In genomic region chr2:105815401-105815800, GRCh38 we compare ENCODE assay signal across 14 cellular contexts.
DNase-seq lines count a peak whose midpoint lies in the region; ATAC-seq lines count a peak whose summit lies in the region.
"Had no signal": no experiment of that assay in that cellular context is flagged by ENCODE, and none has a peak within 500 bp of the region (broad histone marks: within the 10 kb centered on the region; RNA-seq: fewer than 3 reads in every experiment).

No MANE protein-coding gene starts in this region.

- no peak for ATAC-seq in activated naive CD8-positive, alpha-beta T cell treated with anti-CD3 and anti-CD28 coated beads, Interleukin-2, amount 50 U/mL, for 24 hours
- ATAC-seq in T-helper 17 cell (no peak), naive B cell (ENCODE audit: low read depth in 2 of 2) (no peak), GM18873 (IDR thresholded peaks at IDR 0.05; ENCODE audit: low FRiP score, unreplicated experiment) (no peak)

- H3K4me1 Mint-ChIP-seq in activated naive CD8-positive, alpha-beta T cell (ENCODE audit: low read depth): peaks cover 93% of the 10 kb centered on the region
- H3K4me1 Mint-ChIP-seq in activated naive CD8-positive, alpha-beta T cell treated with anti-CD3 and anti-CD28 coated beads, Interleukin-2, amount 50 U/mL, for 24 hours: peaks cover 89% of the 10 kb centered on the region
- H3K4me1 Mint-ChIP-seq in T-helper 17 cell (peaks cover 46% of the 10 kb centered on the region), naive B cell (peaks cover 37 to 79% (median 58%) of the 10 kb centered on the region in 3 donors)

- H3K27me3 Mint-ChIP-seq in activated naive CD8-positive, alpha-beta T cell: no peaks in the 10 kb centered on the region
- no peaks in the 10 kb centered on the region for H3K27me3 Mint-ChIP-seq in activated naive CD8-positive, alpha-beta T cell treated with anti-CD3 and anti-CD28 coated beads, Interleukin-2, amount 50 U/mL, for 24 hours
- H3K27me3 Mint-ChIP-seq in T-helper 17 cell (no peaks in the 10 kb centered on the region), naive B cell (no peaks in the 10 kb centered on the region)

- peaks cover 19% of the 10 kb centered on the region for H3K36me3 Mint-ChIP-seq in activated naive CD8-positive, alpha-beta T cell
- peaks cover 46% of the 10 kb centered on the region for H3K36me3 Mint-ChIP-seq in activated naive CD8-positive, alpha-beta T cell treated with anti-CD3 and anti-CD28 coated beads, Interleukin-2, amount 50 U/mL, for 24 hours (ENCODE audit: low read depth)
- H3K36me3 Mint-ChIP-seq in T-helper 17 cell (ENCODE audit: low read depth) (peaks cover 3% of the 10 kb centered on the region), naive B cell (peaks cover 6 to 29% of the 10 kb centered on the region in 2 donors)

- H3K9me3 ChIP-seq in T-helper 17 cell (ENCODE audit: control insufficient read depth, low read length, poor library complexity, severe bottlenecking): no peaks in the 10 kb centered on the region
- H3K9me3 ChIP-seq: HAP-1 had no signal

- no peaks in the 10 kb centered on the region for H3K9me3 Mint-ChIP-seq in activated naive CD8-positive, alpha-beta T cell (ENCODE audit: low read depth)
- no peaks in the 10 kb centered on the region for H3K9me3 Mint-ChIP-seq in activated naive CD8-positive, alpha-beta T cell treated with anti-CD3 and anti-CD28 coated beads, Interleukin-2, amount 50 U/mL, for 24 hours
- no peaks in the 10 kb centered on the region for H3K9me3 Mint-ChIP-seq in naive B cell

- H3K27ac Mint-ChIP-seq in activated naive CD8-positive, alpha-beta T cell: peak overlapping the region; percentile 95
- no peak overlapping the region for H3K27ac Mint-ChIP-seq in activated naive CD8-positive, alpha-beta T cell treated with anti-CD3 and anti-CD28 coated beads, Interleukin-2, amount 50 U/mL, for 24 hours
- H3K27ac Mint-ChIP-seq in T-helper 17 cell (peak overlapping the region; percentile 75), naive B cell (peak overlapping the region; percentile 14 to 93 (median 60))

- no peak overlapping the region for H3K4me3 Mint-ChIP-seq in activated naive CD8-positive, alpha-beta T cell
- no peak overlapping the region for H3K4me3 Mint-ChIP-seq in activated naive CD8-positive, alpha-beta T cell treated with anti-CD3 and anti-CD28 coated beads, Interleukin-2, amount 50 U/mL, for 24 hours
- H3K4me3 Mint-ChIP-seq in T-helper 17 cell: no peak overlapping the region
- H3K4me3 Mint-ChIP-seq in naive B cell: no peak overlapping the region

- no peak for DNase-seq in activated naive CD8-positive, alpha-beta T cell treated with anti-CD3 and anti-CD28 coated beads, Interleukin-2, amount 50 U/mL, for 24 hours
- DNase-seq in T-helper 17 cell (no peak), naive B cell (no peak), AG20443 (ENCODE audit: low spot score) (no peak), iPS-NIHi11 (ENCODE audit: low spot score) (no peak)
- DNase-seq: DMS153, NCI-H1436 treated with DMSO at 0.1 percent for 48 hours, NCI-H2029 treated with DMSO at 0.1 percent for 48 hours, NCI-H510A, NCI-H82, PC-9 had no signal
